Comparison of ENCODE assay signal across 3 cellular contexts in the genomic region with DNA sequence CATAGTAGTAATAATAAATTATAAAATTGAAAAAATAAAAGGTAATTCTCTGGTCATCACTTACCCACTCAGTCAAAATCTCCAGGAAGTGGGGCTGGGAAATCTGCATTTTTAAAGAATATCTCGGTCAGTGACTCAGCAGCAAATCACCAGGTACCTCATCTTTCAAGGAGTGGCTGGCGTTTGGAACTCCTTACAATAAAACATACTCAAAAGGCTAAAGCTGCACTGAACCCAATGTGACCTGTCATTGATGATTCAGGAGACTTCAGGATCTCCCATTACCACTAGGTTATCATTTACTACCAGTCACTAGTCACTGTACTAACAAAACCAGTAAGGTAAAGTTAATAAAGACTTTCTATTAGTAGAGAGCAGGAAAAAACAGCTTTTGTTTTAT.
TF ChIP-seq lines count a peak whose summit lies in the region.

No MANE protein-coding gene starts in this region.

TF ChIP-seq in SK-N-SH, 30 proteins besides CTCF, POLR2A, EP300 and RAD21 (continued from another document):
- TF ChIP-seq, protein P1, sequence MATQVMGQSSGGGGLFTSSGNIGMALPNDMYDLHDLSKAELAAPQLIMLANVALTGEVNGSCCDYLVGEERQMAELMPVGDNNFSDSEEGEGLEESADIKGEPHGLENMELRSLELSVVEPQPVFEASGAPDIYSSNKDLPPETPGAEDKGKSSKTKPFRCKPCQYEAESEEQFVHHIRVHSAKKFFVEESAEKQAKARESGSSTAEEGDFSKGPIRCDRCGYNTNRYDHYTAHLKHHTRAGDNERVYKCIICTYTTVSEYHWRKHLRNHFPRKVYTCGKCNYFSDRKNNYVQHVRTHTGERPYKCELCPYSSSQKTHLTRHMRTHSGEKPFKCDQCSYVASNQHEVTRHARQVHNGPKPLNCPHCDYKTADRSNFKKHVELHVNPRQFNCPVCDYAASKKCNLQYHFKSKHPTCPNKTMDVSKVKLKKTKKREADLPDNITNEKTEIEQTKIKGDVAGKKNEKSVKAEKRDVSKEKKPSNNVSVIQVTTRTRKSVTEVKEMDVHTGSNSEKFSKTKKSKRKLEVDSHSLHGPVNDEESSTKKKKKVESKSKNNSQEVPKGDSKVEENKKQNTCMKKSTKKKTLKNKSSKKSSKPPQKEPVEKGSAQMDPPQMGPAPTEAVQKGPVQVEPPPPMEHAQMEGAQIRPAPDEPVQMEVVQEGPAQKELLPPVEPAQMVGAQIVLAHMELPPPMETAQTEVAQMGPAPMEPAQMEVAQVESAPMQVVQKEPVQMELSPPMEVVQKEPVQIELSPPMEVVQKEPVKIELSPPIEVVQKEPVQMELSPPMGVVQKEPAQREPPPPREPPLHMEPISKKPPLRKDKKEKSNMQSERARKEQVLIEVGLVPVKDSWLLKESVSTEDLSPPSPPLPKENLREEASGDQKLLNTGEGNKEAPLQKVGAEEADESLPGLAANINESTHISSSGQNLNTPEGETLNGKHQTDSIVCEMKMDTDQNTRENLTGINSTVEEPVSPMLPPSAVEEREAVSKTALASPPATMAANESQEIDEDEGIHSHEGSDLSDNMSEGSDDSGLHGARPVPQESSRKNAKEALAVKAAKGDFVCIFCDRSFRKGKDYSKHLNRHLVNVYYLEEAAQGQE (IDR thresholded peaks at IDR 0.05; ENCODE audit: low read depth, low read length) = no peak
- TF ChIP-seq TCF12 (IDR thresholded peaks at IDR 0.05) (peak; percentile 69; the same call in 1 of the 2 replicates), FOXM1 (IDR thresholded peaks at IDR 0.05; ENCODE audit: low read depth) (0 out of 2 replicates have a peak, but pooled peaks have one; percentile 45), FOSL2 (IDR thresholded peaks at IDR 0.05; ENCODE audit: borderline replicate concordance, low read depth) (peak; percentile 89), POLR2AphosphoS5 (IDR thresholded peaks at IDR 0.05; ENCODE audit: low read depth, low read length) (peak; percentile 19; the same call in 1 of the 2 replicates), TEAD4 (IDR thresholded peaks at IDR 0.05; ENCODE audit: borderline replicate concordance, insufficient read depth) (0 out of 2 replicates have a peak, but pooled peaks have one; percentile 18), PBX3 (IDR thresholded peaks at IDR 0.05) (peak; percentile 82)
- TF ChIP-seq, protein P2, sequence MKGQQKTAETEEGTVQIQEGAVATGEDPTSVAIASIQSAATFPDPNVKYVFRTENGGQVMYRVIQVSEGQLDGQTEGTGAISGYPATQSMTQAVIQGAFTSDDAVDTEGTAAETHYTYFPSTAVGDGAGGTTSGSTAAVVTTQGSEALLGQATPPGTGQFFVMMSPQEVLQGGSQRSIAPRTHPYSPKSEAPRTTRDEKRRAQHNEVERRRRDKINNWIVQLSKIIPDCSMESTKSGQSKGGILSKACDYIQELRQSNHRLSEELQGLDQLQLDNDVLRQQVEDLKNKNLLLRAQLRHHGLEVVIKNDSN (IDR thresholded peaks at IDR 0.05; ENCODE audit: borderline replicate concordance, low read depth) = no peak

TF ChIP-seq in SK-N-SH treated with all-trans-retinoic acid at 6 μM for 48 hours, 23 proteins besides CTCF, POLR2A, EP300 and RAD21 (continued from another document):
- TF ChIP-seq TSHZ2 (CRISPR knock-in tag; IDR thresholded peaks at IDR 0.05) = no peak

TF ChIP-seq in WTC11, 78 proteins besides CTCF, POLR2A, EP300 and RAD21 (continued from another document):
- TF ChIP-seq, protein P3, sequence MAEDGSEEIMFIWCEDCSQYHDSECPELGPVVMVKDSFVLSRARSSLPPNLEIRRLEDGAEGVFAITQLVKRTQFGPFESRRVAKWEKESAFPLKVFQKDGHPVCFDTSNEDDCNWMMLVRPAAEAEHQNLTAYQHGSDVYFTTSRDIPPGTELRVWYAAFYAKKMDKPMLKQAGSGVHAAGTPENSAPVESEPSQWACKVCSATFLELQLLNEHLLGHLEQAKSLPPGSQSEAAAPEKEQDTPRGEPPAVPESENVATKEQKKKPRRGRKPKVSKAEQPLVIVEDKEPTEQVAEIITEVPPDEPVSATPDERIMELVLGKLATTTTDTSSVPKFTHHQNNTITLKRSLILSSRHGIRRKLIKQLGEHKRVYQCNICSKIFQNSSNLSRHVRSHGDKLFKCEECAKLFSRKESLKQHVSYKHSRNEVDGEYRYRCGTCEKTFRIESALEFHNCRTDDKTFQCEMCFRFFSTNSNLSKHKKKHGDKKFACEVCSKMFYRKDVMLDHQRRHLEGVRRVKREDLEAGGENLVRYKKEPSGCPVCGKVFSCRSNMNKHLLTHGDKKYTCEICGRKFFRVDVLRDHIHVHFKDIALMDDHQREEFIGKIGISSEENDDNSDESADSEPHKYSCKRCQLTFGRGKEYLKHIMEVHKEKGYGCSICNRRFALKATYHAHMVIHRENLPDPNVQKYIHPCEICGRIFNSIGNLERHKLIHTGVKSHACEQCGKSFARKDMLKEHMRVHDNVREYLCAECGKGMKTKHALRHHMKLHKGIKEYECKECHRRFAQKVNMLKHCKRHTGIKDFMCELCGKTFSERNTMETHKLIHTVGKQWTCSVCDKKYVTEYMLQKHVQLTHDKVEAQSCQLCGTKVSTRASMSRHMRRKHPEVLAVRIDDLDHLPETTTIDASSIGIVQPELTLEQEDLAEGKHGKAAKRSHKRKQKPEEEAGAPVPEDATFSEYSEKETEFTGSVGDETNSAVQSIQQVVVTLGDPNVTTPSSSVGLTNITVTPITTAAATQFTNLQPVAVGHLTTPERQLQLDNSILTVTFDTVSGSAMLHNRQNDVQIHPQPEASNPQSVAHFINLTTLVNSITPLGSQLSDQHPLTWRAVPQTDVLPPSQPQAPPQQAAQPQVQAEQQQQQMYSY (CRISPR knock-in tag; IDR thresholded peaks at IDR 0.05) = no peak
- TF ChIP-seq CREM (CRISPR knock-in tag; IDR thresholded peaks at IDR 0.05) (no peak), SMAD3 (CRISPR knock-in tag; IDR thresholded peaks at IDR 0.05; ENCODE audit: borderline replicate concordance) (no peak), ELF4 (CRISPR knock-in tag; IDR thresholded peaks at IDR 0.05; ENCODE audit: low read depth) (no peak), ZBTB43 (CRISPR knock-in tag; IDR thresholded peaks at IDR 0.05) (no peak), ATF1 (CRISPR knock-in tag; IDR thresholded peaks at IDR 0.05) (no peak), HMGA2 (CRISPR knock-in tag; IDR thresholded peaks at IDR 0.05) (no peak), CREB1 (CRISPR knock-in tag; IDR thresholded peaks at IDR 0.05) (no peak), MAX (CRISPR knock-in tag; IDR thresholded peaks at IDR 0.05) (no peak), ZNF138 (CRISPR knock-in tag; conservative IDR thresholded peaks at IDR 0.05) (no peak), AR (CRISPR knock-in tag; IDR thresholded peaks at IDR 0.05) (no peak)
- TF ChIP-seq, protein P4, sequence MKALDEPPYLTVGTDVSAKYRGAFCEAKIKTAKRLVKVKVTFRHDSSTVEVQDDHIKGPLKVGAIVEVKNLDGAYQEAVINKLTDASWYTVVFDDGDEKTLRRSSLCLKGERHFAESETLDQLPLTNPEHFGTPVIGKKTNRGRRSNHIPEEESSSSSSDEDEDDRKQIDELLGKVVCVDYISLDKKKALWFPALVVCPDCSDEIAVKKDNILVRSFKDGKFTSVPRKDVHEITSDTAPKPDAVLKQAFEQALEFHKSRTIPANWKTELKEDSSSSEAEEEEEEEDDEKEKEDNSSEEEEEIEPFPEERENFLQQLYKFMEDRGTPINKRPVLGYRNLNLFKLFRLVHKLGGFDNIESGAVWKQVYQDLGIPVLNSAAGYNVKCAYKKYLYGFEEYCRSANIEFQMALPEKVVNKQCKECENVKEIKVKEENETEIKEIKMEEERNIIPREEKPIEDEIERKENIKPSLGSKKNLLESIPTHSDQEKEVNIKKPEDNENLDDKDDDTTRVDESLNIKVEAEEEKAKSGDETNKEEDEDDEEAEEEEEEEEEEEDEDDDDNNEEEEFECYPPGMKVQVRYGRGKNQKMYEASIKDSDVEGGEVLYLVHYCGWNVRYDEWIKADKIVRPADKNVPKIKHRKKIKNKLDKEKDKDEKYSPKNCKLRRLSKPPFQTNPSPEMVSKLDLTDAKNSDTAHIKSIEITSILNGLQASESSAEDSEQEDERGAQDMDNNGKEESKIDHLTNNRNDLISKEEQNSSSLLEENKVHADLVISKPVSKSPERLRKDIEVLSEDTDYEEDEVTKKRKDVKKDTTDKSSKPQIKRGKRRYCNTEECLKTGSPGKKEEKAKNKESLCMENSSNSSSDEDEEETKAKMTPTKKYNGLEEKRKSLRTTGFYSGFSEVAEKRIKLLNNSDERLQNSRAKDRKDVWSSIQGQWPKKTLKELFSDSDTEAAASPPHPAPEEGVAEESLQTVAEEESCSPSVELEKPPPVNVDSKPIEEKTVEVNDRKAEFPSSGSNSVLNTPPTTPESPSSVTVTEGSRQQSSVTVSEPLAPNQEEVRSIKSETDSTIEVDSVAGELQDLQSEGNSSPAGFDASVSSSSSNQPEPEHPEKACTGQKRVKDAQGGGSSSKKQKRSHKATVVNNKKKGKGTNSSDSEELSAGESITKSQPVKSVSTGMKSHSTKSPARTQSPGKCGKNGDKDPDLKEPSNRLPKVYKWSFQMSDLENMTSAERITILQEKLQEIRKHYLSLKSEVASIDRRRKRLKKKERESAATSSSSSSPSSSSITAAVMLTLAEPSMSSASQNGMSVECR (CRISPR knock-in tag; IDR thresholded peaks at IDR 0.05; ENCODE audit: borderline replicate concordance) = no peak
- TF ChIP-seq, protein P5, sequence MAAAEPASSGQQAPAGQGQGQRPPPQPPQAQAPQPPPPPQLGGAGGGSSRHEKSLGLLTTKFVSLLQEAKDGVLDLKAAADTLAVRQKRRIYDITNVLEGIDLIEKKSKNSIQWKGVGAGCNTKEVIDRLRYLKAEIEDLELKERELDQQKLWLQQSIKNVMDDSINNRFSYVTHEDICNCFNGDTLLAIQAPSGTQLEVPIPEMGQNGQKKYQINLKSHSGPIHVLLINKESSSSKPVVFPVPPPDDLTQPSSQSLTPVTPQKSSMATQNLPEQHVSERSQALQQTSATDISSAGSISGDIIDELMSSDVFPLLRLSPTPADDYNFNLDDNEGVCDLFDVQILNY (CRISPR knock-in tag; IDR thresholded peaks at IDR 0.05) = no peak
- TF ChIP-seq, protein P6, sequence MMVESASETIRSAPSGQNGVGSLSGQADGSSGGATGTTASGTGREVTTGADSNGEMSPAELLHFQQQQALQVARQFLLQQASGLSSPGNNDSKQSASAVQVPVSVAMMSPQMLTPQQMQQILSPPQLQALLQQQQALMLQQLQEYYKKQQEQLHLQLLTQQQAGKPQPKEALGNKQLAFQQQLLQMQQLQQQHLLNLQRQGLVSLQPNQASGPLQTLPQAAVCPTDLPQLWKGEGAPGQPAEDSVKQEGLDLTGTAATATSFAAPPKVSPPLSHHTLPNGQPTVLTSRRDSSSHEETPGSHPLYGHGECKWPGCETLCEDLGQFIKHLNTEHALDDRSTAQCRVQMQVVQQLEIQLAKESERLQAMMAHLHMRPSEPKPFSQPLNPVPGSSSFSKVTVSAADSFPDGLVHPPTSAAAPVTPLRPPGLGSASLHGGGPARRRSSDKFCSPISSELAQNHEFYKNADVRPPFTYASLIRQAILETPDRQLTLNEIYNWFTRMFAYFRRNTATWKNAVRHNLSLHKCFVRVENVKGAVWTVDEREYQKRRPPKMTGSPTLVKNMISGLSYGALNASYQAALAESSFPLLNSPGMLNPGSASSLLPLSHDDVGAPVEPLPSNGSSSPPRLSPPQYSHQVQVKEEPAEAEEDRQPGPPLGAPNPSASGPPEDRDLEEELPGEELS (CRISPR knock-in tag; IDR thresholded peaks at IDR 0.05) = no peak
